In the genomic region with DNA sequence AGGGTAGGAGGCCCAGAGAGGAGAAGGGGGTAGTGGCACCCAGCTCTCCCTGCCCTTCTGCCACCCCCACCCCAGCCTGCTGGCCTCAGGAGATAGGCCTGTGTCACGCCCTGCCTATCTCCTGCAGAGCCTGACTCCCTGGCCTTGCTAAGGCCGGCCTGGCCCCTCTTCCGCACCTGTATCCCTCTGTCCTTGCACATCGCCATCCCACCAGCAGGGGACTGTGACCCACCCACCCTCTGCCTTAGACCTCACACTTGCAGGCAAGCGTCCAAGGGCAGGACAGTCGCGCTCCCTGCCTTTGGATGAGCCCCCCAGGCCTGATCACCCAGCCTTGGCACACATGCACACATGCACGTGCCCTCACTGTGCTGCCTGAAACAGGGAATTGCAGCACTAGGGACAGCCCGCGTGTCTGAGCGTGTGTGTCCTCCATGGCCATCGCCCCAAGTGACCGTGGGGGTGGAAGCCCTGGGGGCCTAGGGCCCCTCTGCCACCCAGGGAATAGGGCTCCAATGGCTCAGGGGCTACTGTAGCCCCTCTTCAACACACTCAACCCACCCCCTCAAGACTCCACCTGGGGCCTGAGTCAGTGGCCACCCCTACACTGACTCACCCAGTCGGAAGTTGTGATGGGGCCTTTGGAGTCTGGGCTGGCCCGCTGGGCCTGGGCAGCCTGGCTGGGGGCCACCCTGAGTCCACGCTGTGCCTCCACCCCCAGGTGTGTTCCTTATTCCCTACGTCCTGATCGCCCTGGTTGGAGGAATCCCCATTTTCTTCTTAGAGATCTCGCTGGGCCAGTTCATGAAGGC, we compare ENCODE assay signal across 9 cellular contexts. TPM values are rescaled to one million over a fixed set of nuclear protein-coding genes. Genes with fewer than 3 reads are reported as not detected.
DNase-seq lines count a peak whose midpoint lies in the region; ATAC-seq, FAIRE-seq and TF ChIP-seq lines count a peak whose summit lies in the region.
"Had no signal": no experiment of that assay in that cellular context is flagged by ENCODE, and none has a peak within 500 bp of the region (broad histone marks: within the 10 kb centered on the region; RNA-seq: fewer than 3 reads in every experiment).

No MANE protein-coding gene starts in this region.

- in situ Hi-C loops in K562 (cut with MboI): no loop called here
- in situ Hi-C loops in transverse colon (cut with MboI; ENCODE audit: low pct_ligation_motif_present in 1 of 4, low pct_unique_long_range_greater_than_20kb in 1 of 4, low sequenced_read_pairs in 3 of 4): no loop called here

- peaks cover 41% of the 10 kb centered on the region for H3K27me3 Mint-ChIP-seq in activated T-cell treated with anti-CD3 and anti-CD28 coated beads, Interleukin-2, amount 50 U/mL, for 24 hours

- H2AFZ ChIP-seq in K562 (ENCODE audit: low read depth, low read length): no peak overlapping the region

- no peak for TF ChIP-seq RAD21 in K562 (CRISPR knock-in tag; conservative IDR thresholded peaks at IDR 0.05 in 1 of 2, IDR thresholded peaks at IDR 0.05 in 1 of 2)

- ATAC-seq in K562: peak; percentile 70
- no peak for ATAC-seq in GM21528 (IDR thresholded peaks at IDR 0.05; ENCODE audit: low FRiP score, unreplicated experiment)

- CTCF ChIA-PET in K562 (lab: Yijun Ruan, JAX; ENCODE audit: low intra/inter-chr PET ratio): no interaction called here

- peak overlapping the region; percentile 60 to 90 for H3K9ac ChIP-seq in K562 (ENCODE audit: insufficient read depth in 1 of 2, low read depth in 2 of 2, low read length in 2 of 2)

- H4K20me1 ChIP-seq in K562 (replicated peaks; ENCODE audit: control insufficient read depth, insufficient read depth, low read length): peaks cover 13% of the 10 kb centered on the region

- 37% methylated on average over 13 of the region's 19 CpGs for WGBS in K562 (ENCODE audit: insufficient coverage, low coverage, missing lambda C conversion rate)
- WGBS in transverse colon (ENCODE audit: low coverage in 1 of 2), 2 donors: 90% methylated on average over 15 of the region's 19 CpGs; no CpG with 5 or more reads in 1 of the 2 donors

- TF ChIP-seq CTCF in K562 (IDR thresholded peaks at IDR 0.05 in 2 of 3, conservative IDR thresholded peaks at IDR 0.05 in 1 of 3; ENCODE audit: insufficient read depth in 2 of 3, low read depth in 1 of 3, low read length in 3 of 3) (peak; percentile 34 to 52 (median 35); a peak in 5 of 6 replicates), transverse colon (IDR thresholded peaks at IDR 0.05) (no peak)

- TF ChIP-seq EP300 in K562 (IDR thresholded peaks at IDR 0.05; ENCODE audit: low read length) (0 out of 2 replicates have a peak, but pooled peaks have one; percentile 19), transverse colon (IDR thresholded peaks at IDR 0.05; ENCODE audit: low read depth) (no peak)

- peak; percentile 38; the same call in 1 of the 2 replicates for TF ChIP-seq POLR2A in K562 (conservative IDR thresholded peaks at IDR 0.05)
- TF ChIP-seq POLR2A in transverse colon (IDR thresholded peaks at IDR 0.05): peak; percentile 9

- H3K27ac ChIP-seq in K562 (ENCODE audit: extremely low read depth, low read depth, low read length) (peak overlapping the region; percentile 32; the same call in 1 of the 3 replicates), transverse colon (peak overlapping the region in 3 of 4 donors; percentile 29 to 83 (median 69))
- H3K27ac ChIP-seq: testis had no signal

- H3K27me3 ChIP-seq in K562 (ENCODE audit: control insufficient read depth in 2 of 2, insufficient read depth in 2 of 2, low read length in 2 of 2): no peaks in the 10 kb centered on the region
- H3K27me3 ChIP-seq in transverse colon: no peaks in the 10 kb centered on the region
- H3K27me3 ChIP-seq: testis had no signal

- no peak for DNase-seq in activated T-cell treated with anti-CD3 and anti-CD28 coated beads, Interleukin-2, amount 50 U/mL, for 24 hours
- no peak for DNase-seq in activated T-cell treated with anti-CD3 and anti-CD28 coated beads, Interleukin-2, amount 50 U/mL, for 48 hours
- DNase-seq in K562 (ENCODE audit: extremely low read depth in 1 of 4, low spot score in 3 of 4): peak; percentile 56 to 79 (median 64)
- DNase-seq in transverse colon: no peak
- no peak for DNase-seq in NCI-H524 treated with DMSO at 0.1 percent for 48 hours (lab: John Stamatoyannopoulos, UW)
- DNase-seq in amygdala (lab: John Stamatoyannopoulos, UW): no peak
- DNase-seq: testis had no signal

- TSS peak; percentile 48 for BruUV-seq in K562 (replicated peaks; lab: Mats Ljungman, UMichigan)

- H3K27ac Mint-ChIP-seq in activated T-cell treated with anti-CD3 and anti-CD28 coated beads, Interleukin-2, amount 50 U/mL, for 24 hours: no peak overlapping the region

- H3K36me3 ChIP-seq in K562 (ENCODE audit: control insufficient read depth, insufficient read depth, low read length): peaks cover 46% of the 10 kb centered on the region; the same call in 1 of the 3 replicates
- no peaks in the 10 kb centered on the region for H3K36me3 ChIP-seq in transverse colon

- peaks cover 4% of the 10 kb centered on the region for H3K9me1 ChIP-seq in K562 (ENCODE audit: control insufficient read depth, insufficient read depth, low read length)

- intact Hi-C loops in K562 (cut with micrococcal nuclease) (no loop called here), transverse colon (cut with DNase I; ENCODE audit: low total_unique reads) (no loop called here)

- POLR2A ChIA-PET in K562 (lab: Yijun Ruan, JAX): interaction anchor here (0.8 kb wide), 1 partner anchor 19 kb away, joined by 4 read pairs; no protein-coding TSS in a partner anchor

- FAIRE-seq in K562 (lab: Jason Lieb, UNC): peak; percentile 15

- H3K4me1 ChIP-seq in K562 (replicated peaks in 1 of 2; ENCODE audit: control insufficient read depth in 2 of 2, insufficient read depth in 2 of 2, low read length in 2 of 2) (peaks cover 16 to 85% of the 10 kb centered on the region in 2 experiments; a peak in 4 of 5 replicates), transverse colon (peaks cover 0 to 17% (median 10%) of the 10 kb centered on the region in 4 donors)
- H3K4me1 ChIP-seq: testis had no signal

- peak overlapping the region; percentile 6 for H3K4me3 Mint-ChIP-seq in activated T-cell treated with anti-CD3 and anti-CD28 coated beads, Interleukin-2, amount 50 U/mL, for 24 hours

- peak overlapping the region; percentile 39 for H3K4me3 ChIP-seq in K562
- H3K4me3 ChIP-seq in iPS-11a (ENCODE audit: low read depth, low read length): peak overlapping the region; percentile 24
- H3K4me3 ChIP-seq in transverse colon: peak overlapping the region in 3 of 4 donors; percentile 41 to 57 (median 46)

- peaks cover 3% of the 10 kb centered on the region for H3K36me3 Mint-ChIP-seq in activated T-cell treated with anti-CD3 and anti-CD28 coated beads, Interleukin-2, amount 50 U/mL, for 24 hours (ENCODE audit: low read depth)

- peak overlapping the region; percentile 82 for H3K4me2 ChIP-seq in K562 (ENCODE audit: insufficient read depth, low read length)

- H3K9me3 ChIP-seq in K562 (replicated peaks; ENCODE audit: control insufficient read depth, insufficient read depth, low read depth, low read length) (no peaks in the 10 kb centered on the region), transverse colon (no peaks in the 10 kb centered on the region)
- H3K9me3 ChIP-seq: testis had no signal

- peaks cover 37% of the 10 kb centered on the region for H3K79me2 ChIP-seq in K562 (ENCODE audit: control insufficient read depth, insufficient read depth, low read length)

- H3K9me3 Mint-ChIP-seq in activated T-cell treated with anti-CD3 and anti-CD28 coated beads, Interleukin-2, amount 50 U/mL, for 24 hours: no peaks in the 10 kb centered on the region

- H3K4me1 Mint-ChIP-seq in activated T-cell treated with anti-CD3 and anti-CD28 coated beads, Interleukin-2, amount 50 U/mL, for 24 hours (ENCODE audit: low read depth): no peaks in the 10 kb centered on the region

RNA-seq across cellular contexts. Expression of gene SLC6A8, which starts 2.1 kb away (rescaled TPM):
- total RNA-seq in K562 (2011; cell fraction: chromatin; rRNA removed; ENCODE audit: low replicate concordance): 456 and 1,096 TPM in 2 replicates
- total RNA-seq in K562 (2011; cell fraction: nucleolus; rRNA removed): 646 and 663 TPM in 2 replicates
- total RNA-seq in K562 (2011; cell fraction: nucleoplasm; rRNA removed): 500 and 510 TPM in 2 replicates
- total RNA-seq in K562 (2014; rRNA removed) (29.6 and 45.6 TPM in 2 replicates), K562 (2014; rRNA removed; fragmentation: Illumina TruSeq; extraction: Trizol) (24.7 and 34.3 TPM in 2 replicates), K562 (2015; rRNA removed; fragmentation: Illumina TruSeq; extraction: Trizol) (30.3 and 31.0 TPM in 2 replicates), K562 (2021) (122 and 144 TPM in 2 replicates), transverse colon (100 to 1,000 TPM in 3 of 4 donors, 10 to 100 TPM in 1; 61.1 to 332 (median 197) TPM)
- polyA plus RNA-seq in K562 (2011; rRNA removed) (139 and 294 TPM in 2 replicates), K562 (2014; fragmentation: Illumina TruSeq; extraction: Trizol) (73.5 and 87.0 TPM in 2 replicates), K562 (2014; fragmentation: Nextera tagmentation; extraction: Ambion mirVana) (1 to 10 TPM in 1 of 2 experiments, under 1 TPM in 1; 0.68 to 1.7 TPM), K562 (2014; rRNA removed) (76.7 and 77.6 TPM in 2 replicates)
- polyA plus RNA-seq in K562 (2011; cell fraction: cytosol; rRNA removed): 237 and 320 TPM in 2 replicates
- polyA plus RNA-seq in K562 (2011; cell fraction: nucleus; rRNA removed): 1,046 and 1,667 TPM in 2 replicates
- polyA plus RNA-seq in K562 (2012): 94.9 and 162 TPM in 2 replicates
- 85.5 and 108 TPM in 2 replicates for polyA minus RNA-seq in K562 (2011; rRNA and poly(A)+ RNA removed)
- 134 and 269 TPM in 2 replicates for polyA minus RNA-seq in K562 (2011; cell fraction: cytosol; rRNA and poly(A)+ RNA removed)
- 124 and 281 TPM in 2 replicates for polyA minus RNA-seq in K562 (2011; cell fraction: nucleus; rRNA and poly(A)+ RNA removed)

RNA-seq across cellular contexts. Expression of gene PNCK, which starts 16.2 kb away (rescaled TPM):
- 17.5 and 43.4 TPM in 2 replicates for total RNA-seq in K562 (2011; cell fraction: chromatin; rRNA removed; ENCODE audit: low replicate concordance)
- 37.0 TPM in 2 replicates for total RNA-seq in K562 (2011; cell fraction: nucleolus; rRNA removed)
- total RNA-seq in K562 (2011; cell fraction: nucleoplasm; rRNA removed): 18.2 and 26.2 TPM in 2 replicates
- 1.3 and 1.4 TPM in 2 replicates for total RNA-seq in K562 (2014; rRNA removed)
- 0.25 and 0.48 TPM in 2 replicates for total RNA-seq in K562 (2014; rRNA removed; fragmentation: Illumina TruSeq; extraction: Trizol)
- total RNA-seq in K562 (2015; rRNA removed; fragmentation: Illumina TruSeq; extraction: Trizol): 0.51 and 0.79 TPM in 2 replicates
- 1.9 and 2.2 TPM in 2 replicates for total RNA-seq in K562 (2021)
- polyA plus RNA-seq in K562 (2011; rRNA removed): 7.5 and 23.6 TPM in 2 replicates
- 10.0 and 17.5 TPM in 2 replicates for polyA plus RNA-seq in K562 (2011; cell fraction: cytosol; rRNA removed)
- polyA plus RNA-seq in K562 (2011; cell fraction: nucleus; rRNA removed): 100 and 212 TPM in 2 replicates
- 6.0 and 17.0 TPM in 2 replicates for polyA plus RNA-seq in K562 (2012)
- polyA plus RNA-seq in K562 (2014; fragmentation: Illumina TruSeq; extraction: Trizol): 1.0 and 1.2 TPM in 2 replicates
- polyA plus RNA-seq in K562 (2014; fragmentation: Nextera tagmentation; extraction: Ambion mirVana): under 1 TPM in 1 of 2 experiments, not detected in 1; 0.13 TPM
- polyA plus RNA-seq in K562 (2014; rRNA removed): 1.7 and 2.5 TPM in 2 replicates
- 3.5 and 6.7 TPM in 2 replicates for polyA minus RNA-seq in K562 (2011; rRNA and poly(A)+ RNA removed)
- polyA minus RNA-seq in K562 (2011; cell fraction: cytosol; rRNA and poly(A)+ RNA removed): 2.9 and 11.2 TPM in 2 replicates
- polyA minus RNA-seq in K562 (2011; cell fraction: nucleus; rRNA and poly(A)+ RNA removed): 20.6 and 48.3 TPM in 2 replicates
- 10 to 100 TPM in 1 of 4 donors, 1 to 10 TPM in 2, not detected in 1; 6.5 to 74.4 (median 7.9) TPM for total RNA-seq in transverse colon

RNA-seq across cellular contexts. Expression of gene BCAP31, which starts 34.3 kb away (rescaled TPM):
- total RNA-seq in K562 (2011; cell fraction: chromatin; rRNA removed; ENCODE audit: low replicate concordance): 194 and 313 TPM in 2 replicates
- total RNA-seq in K562 (2011; cell fraction: nucleolus; rRNA removed): 389 and 398 TPM in 2 replicates
- 299 and 322 TPM in 2 replicates for total RNA-seq in K562 (2011; cell fraction: nucleoplasm; rRNA removed)
- total RNA-seq in K562 (2014; rRNA removed) (156 and 184 TPM in 2 replicates), K562 (2014; rRNA removed; fragmentation: Illumina TruSeq; extraction: Trizol) (206 and 225 TPM in 2 replicates), K562 (2015; rRNA removed; fragmentation: Illumina TruSeq; extraction: Trizol) (170 and 173 TPM in 2 replicates), K562 (2021) (261 and 262 TPM in 2 replicates), transverse colon (100 to 1,000 TPM in 2 of 4 donors, 10 to 100 TPM in 2; 37.6 to 113 (median 74.4) TPM)
- polyA plus RNA-seq in K562 (2011; rRNA removed) (157 and 186 TPM in 2 replicates), K562 (2014; fragmentation: Illumina TruSeq; extraction: Trizol) (188 and 219 TPM in 2 replicates), K562 (2014; fragmentation: Nextera tagmentation; extraction: Ambion mirVana) (100 to 1,000 TPM; 562 to 683 TPM), K562 (2014; rRNA removed) (175 and 176 TPM in 2 replicates)
- 164 and 227 TPM in 2 replicates for polyA plus RNA-seq in K562 (2011; cell fraction: cytosol; rRNA removed)
- polyA plus RNA-seq in K562 (2011; cell fraction: nucleus; rRNA removed): 115 and 116 TPM in 2 replicates
- 235 and 441 TPM in 2 replicates for polyA plus RNA-seq in K562 (2012)
- polyA minus RNA-seq in K562 (2011; rRNA and poly(A)+ RNA removed): 177 and 181 TPM in 2 replicates
- 74.4 and 86.4 TPM in 2 replicates for polyA minus RNA-seq in K562 (2011; cell fraction: cytosol; rRNA and poly(A)+ RNA removed)
- 30.8 and 43.7 TPM in 2 replicates for polyA minus RNA-seq in K562 (2011; cell fraction: nucleus; rRNA and poly(A)+ RNA removed)

RNA-seq across cellular contexts. Expression of gene ABCD1, which starts 34.8 kb away (rescaled TPM):
- 3.4 and 16.6 TPM in 2 replicates for total RNA-seq in K562 (2011; cell fraction: chromatin; rRNA removed; ENCODE audit: low replicate concordance)
- total RNA-seq in K562 (2011; cell fraction: nucleolus; rRNA removed): 12.9 and 17.3 TPM in 2 replicates
- total RNA-seq in K562 (2011; cell fraction: nucleoplasm; rRNA removed): 7.3 TPM in 2 replicates
- 3.9 and 6.0 TPM in 2 replicates for total RNA-seq in K562 (2014; rRNA removed)
- total RNA-seq in K562 (2014; rRNA removed; fragmentation: Illumina TruSeq; extraction: Trizol): 0.80 and 1.4 TPM in 2 replicates
- total RNA-seq in K562 (2015; rRNA removed; fragmentation: Illumina TruSeq; extraction: Trizol): 2.8 and 3.1 TPM in 2 replicates
- 6.9 and 7.1 TPM in 2 replicates for total RNA-seq in K562 (2021)
- polyA plus RNA-seq in K562 (2011; rRNA removed): 1.6 and 3.8 TPM in 2 replicates
- 2.8 and 5.5 TPM in 2 replicates for polyA plus RNA-seq in K562 (2011; cell fraction: cytosol; rRNA removed)
- 8.7 and 16.4 TPM in 2 replicates for polyA plus RNA-seq in K562 (2011; cell fraction: nucleus; rRNA removed)
- 6.3 and 9.6 TPM in 2 replicates for polyA plus RNA-seq in K562 (2012)
- 2.2 and 3.5 TPM in 2 replicates for polyA plus RNA-seq in K562 (2014; fragmentation: Illumina TruSeq; extraction: Trizol)
- polyA plus RNA-seq in K562 (2014; fragmentation: Nextera tagmentation; extraction: Ambion mirVana): under 1 TPM; 0.07 to 0.18 TPM
- 3.8 and 5.2 TPM in 2 replicates for polyA plus RNA-seq in K562 (2014; rRNA removed)
- polyA minus RNA-seq in K562 (2011; rRNA and poly(A)+ RNA removed): 1.8 and 2.6 TPM in 2 replicates
- polyA minus RNA-seq in K562 (2011; cell fraction: cytosol; rRNA and poly(A)+ RNA removed): 4.3 and 4.4 TPM in 2 replicates
- polyA minus RNA-seq in K562 (2011; cell fraction: nucleus; rRNA and poly(A)+ RNA removed): 7.9 and 8.4 TPM in 2 replicates
- total RNA-seq in transverse colon: 10 to 100 TPM in 3 of 4 donors, 1 to 10 TPM in 1; 7.0 to 50.5 (median 18.1) TPM

RNA-seq across cellular contexts. Expression of gene DUSP9, which starts 42.9 kb away (rescaled TPM):
- 2.3 and 6.4 TPM in 2 replicates for total RNA-seq in K562 (2011; cell fraction: chromatin; rRNA removed; ENCODE audit: low replicate concordance)
- 6.8 and 7.3 TPM in 2 replicates for total RNA-seq in K562 (2011; cell fraction: nucleolus; rRNA removed)
- 3.4 and 3.9 TPM in 2 replicates for total RNA-seq in K562 (2011; cell fraction: nucleoplasm; rRNA removed)
- total RNA-seq in K562 (2014; rRNA removed): 10.6 and 17.8 TPM in 2 replicates
- 2.5 and 3.2 TPM in 2 replicates for total RNA-seq in K562 (2014; rRNA removed; fragmentation: Illumina TruSeq; extraction: Trizol)
- 4.6 and 5.2 TPM in 2 replicates for total RNA-seq in K562 (2015; rRNA removed; fragmentation: Illumina TruSeq; extraction: Trizol)
- total RNA-seq in K562 (2021): 13.0 and 14.1 TPM in 2 replicates
- polyA plus RNA-seq in K562 (2011; rRNA removed): 8.8 and 20.5 TPM in 2 replicates
- 22.4 and 26.1 TPM in 2 replicates for polyA plus RNA-seq in K562 (2011; cell fraction: cytosol; rRNA removed)
- polyA plus RNA-seq in K562 (2011; cell fraction: nucleus; rRNA removed): 11.9 and 18.7 TPM in 2 replicates
- polyA plus RNA-seq in K562 (2012): 7.4 and 10.8 TPM in 2 replicates
- polyA plus RNA-seq in K562 (2014; fragmentation: Illumina TruSeq; extraction: Trizol): 5.5 and 7.1 TPM in 2 replicates
- under 1 TPM; 0.11 to 0.31 TPM for polyA plus RNA-seq in K562 (2014; fragmentation: Nextera tagmentation; extraction: Ambion mirVana)
- polyA plus RNA-seq in K562 (2014; rRNA removed): 8.4 and 9.2 TPM in 2 replicates
- 5.2 and 5.5 TPM in 2 replicates for polyA minus RNA-seq in K562 (2011; rRNA and poly(A)+ RNA removed)
- 7.3 and 20.2 TPM in 2 replicates for polyA minus RNA-seq in K562 (2011; cell fraction: cytosol; rRNA and poly(A)+ RNA removed)
- polyA minus RNA-seq in K562 (2011; cell fraction: nucleus; rRNA and poly(A)+ RNA removed): 2.7 and 6.7 TPM in 2 replicates
- total RNA-seq in transverse colon: not detected

Comparison
In these comparisons a context has a peak if more than half of its experiments do, and no peak if none do; other contexts are left out.
1. DNase-seq: peak in K562 (4 of 4); none in activated T-cell treated with anti-CD3 and anti-CD28 coated beads, Interleukin-2, amount 50 U/mL, for 24 hours (single experiment), activated T-cell treated with anti-CD3 and anti-CD28 coated beads, Interleukin-2, amount 50 U/mL, for 48 hours (0 of 2), transverse colon (single experiment), NCI-H524 treated with DMSO at 0.1 percent for 48 hours (single experiment) and amygdala (0 of 56).
2. CTCF ChIP-seq: peak in K562 (3 of 3); none in transverse colon (0 of 5).
3. Peak in every context shown above with its lines, with median percentiles within 50 percentile points of each other: H3K4me3 ChIP-seq.